ENCODE assay signal across 12 cellular contexts in the genomic region with DNA sequence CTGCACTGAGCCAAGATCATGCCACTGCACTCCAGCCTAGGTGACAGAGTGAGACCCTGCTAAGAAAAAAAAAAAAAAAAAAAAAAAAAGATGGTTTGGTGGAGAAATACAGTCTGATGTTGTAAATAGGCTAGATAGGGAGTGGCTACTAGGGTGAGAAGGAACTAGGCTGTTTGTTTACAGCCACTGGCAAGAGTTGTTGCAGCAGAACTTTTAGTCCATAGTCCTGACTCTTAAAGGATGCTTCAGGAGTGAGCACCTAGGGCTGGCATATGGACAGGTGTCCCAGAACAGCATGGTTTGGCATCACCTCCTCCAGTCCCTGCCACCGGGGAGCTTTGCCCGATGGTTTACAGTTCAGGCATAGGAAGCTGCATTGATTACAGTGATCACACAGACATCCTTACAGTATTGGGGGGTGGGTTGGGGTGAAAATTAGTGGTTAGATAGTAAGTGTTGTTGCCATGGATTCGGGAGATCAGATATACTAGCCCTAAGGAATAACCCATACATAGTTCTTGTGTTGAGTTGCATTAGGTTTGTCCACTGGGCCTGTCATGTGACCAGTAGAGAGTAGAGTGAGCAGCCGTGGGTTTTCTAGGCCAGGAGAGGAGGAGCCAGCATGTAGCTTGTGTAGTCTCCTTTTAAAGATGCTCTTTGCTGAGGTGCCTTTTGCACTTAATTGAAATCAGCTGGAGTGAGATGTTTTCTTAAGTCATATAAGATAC. TPM values are rescaled to one million over a fixed set of nuclear protein-coding genes. Genes with fewer than 3 reads are reported as not detected.
DNase-seq lines count a peak whose midpoint lies in the region; TF ChIP-seq lines count a peak whose summit lies in the region.
"Had no signal": no experiment of that assay in that cellular context is flagged by ENCODE, and none has a peak within 500 bp of the region (broad histone marks: within the 10 kb centered on the region; RNA-seq: fewer than 3 reads in every experiment).

No MANE protein-coding gene starts in this region.

- H3K36me3 ChIP-seq in SK-N-SH (replicated peaks in 1 of 2; ENCODE audit: control insufficient read depth in 1 of 2, insufficient read depth in 2 of 2, low read length in 1 of 2) (peaks cover 30 to 31% of the 10 kb centered on the region in 2 experiments), neutrophil (peaks cover 39% of the 10 kb centered on the region), BE2C (peaks cover 22% of the 10 kb centered on the region)

- no peak for TF ChIP-seq RAD21 in SK-N-SH (IDR thresholded peaks at IDR 0.05; ENCODE audit: low read length)

- in situ Hi-C loops in G401 (cut with HindIII; ENCODE audit: low sequenced_read_pairs), result no loop called here

- H3K9me2 ChIP-seq in SK-N-SH, result no peaks in the 10 kb centered on the region

- no peak overlapping the region for H3K4me3 ChIP-seq in SK-N-SH (ENCODE audit: low read depth in 2 of 2, low read length in 1 of 2)
- no peak overlapping the region for H3K4me3 ChIP-seq in neutrophil (ENCODE audit: low read depth in 1 of 2, low read length in 1 of 2)
- H3K4me3 ChIP-seq in BE2C (ENCODE audit: low read depth, low read length), result no peak overlapping the region
- H3K4me3 ChIP-seq: SJCRH30 had no signal

- no peaks in the 10 kb centered on the region for H3K36me3 Mint-ChIP-seq in glutamatergic neuron (ENCODE audit: unreplicated experiment)

- H3K9me3 Mint-ChIP-seq in glutamatergic neuron (ENCODE audit: unreplicated experiment), result no peaks in the 10 kb centered on the region
- H3K9me3 Mint-ChIP-seq: activated CD4-positive, alpha-beta T cell treated with anti-CD3 and anti-CD28 coated beads, Interleukin-2, amount 10 ng/mL, durations not matched to agents 24 days and 14 days had no signal

- H3K79me2 ChIP-seq in SK-N-SH (ENCODE audit: insufficient read depth), result peaks cover 65% of the 10 kb centered on the region; the same call in 1 of the 2 replicates

- DNase-seq in G401 (ENCODE audit: low spot score) (peak; percentile 80), SK-N-SH (no peak), glutamatergic neuron (no peak), Kasumi-1 (lab: John Stamatoyannopoulos, UW) (no peak), ureter (ENCODE audit: low spot score) (no peak), BE2C (no peak), NCI-H1105 (lab: John Stamatoyannopoulos, UW) (no peak)
- DNase-seq: activated CD4-positive, alpha-beta T cell treated with anti-CD3 and anti-CD28 coated beads, Interleukin-2, amount 10 ng/mL, durations not matched to agents 24 days and 14 days; NCI-H146; NCI-H446 treated with DMSO at 0.1 percent for 48 hours had no signal

- H3K4me2 ChIP-seq in SK-N-SH, result no peak overlapping the region

- H3K4me3 Mint-ChIP-seq in glutamatergic neuron (ENCODE audit: unreplicated experiment), result peak overlapping the region; percentile 26
- H3K4me3 Mint-ChIP-seq: activated CD4-positive, alpha-beta T cell treated with anti-CD3 and anti-CD28 coated beads, Interleukin-2, amount 10 ng/mL, durations not matched to agents 24 days and 14 days had no signal

- H3K27me3 Mint-ChIP-seq in glutamatergic neuron (ENCODE audit: unreplicated experiment), result no peaks in the 10 kb centered on the region
- H3K27me3 Mint-ChIP-seq: activated CD4-positive, alpha-beta T cell treated with anti-CD3 and anti-CD28 coated beads, Interleukin-2, amount 10 ng/mL, durations not matched to agents 24 days and 14 days had no signal

- H3K27me3 ChIP-seq in SK-N-SH (ENCODE audit: insufficient read depth) (no peaks in the 10 kb centered on the region), neutrophil (no peaks in the 10 kb centered on the region), BE2C (no peaks in the 10 kb centered on the region)
- H3K27me3 ChIP-seq: SJCRH30 had no signal

- no peaks in the 10 kb centered on the region; a peak in 1 of 4 replicates for H3K4me1 ChIP-seq in SK-N-SH (ENCODE audit: control insufficient read depth in 1 of 2, insufficient read depth in 2 of 2, low read depth in 1 of 2, low read length in 1 of 2)
- H3K4me1 ChIP-seq in neutrophil (ENCODE audit: control insufficient read depth in 1 of 2, insufficient read depth in 1 of 2, low read depth in 1 of 2, low read length in 1 of 2), result peaks cover 32 to 40% of the 10 kb centered on the region in 2 experiments
- H3K4me1 ChIP-seq in BE2C, result peaks cover 3% of the 10 kb centered on the region; the same call in 1 of the 2 replicates
- H3K4me1 ChIP-seq: SJCRH30 had no signal

- peaks cover 10% of the 10 kb centered on the region; the same call in 1 of the 2 replicates for H4K20me1 ChIP-seq in SK-N-SH (ENCODE audit: insufficient read depth)

- H3K27ac Mint-ChIP-seq in glutamatergic neuron (ENCODE audit: unreplicated experiment), result peak overlapping the region; percentile 59
- H3K27ac Mint-ChIP-seq: activated CD4-positive, alpha-beta T cell treated with anti-CD3 and anti-CD28 coated beads, Interleukin-2, amount 10 ng/mL, durations not matched to agents 24 days and 14 days had no signal

- peaks cover 12% of the 10 kb centered on the region for H3F3A ChIP-seq in SK-N-SH (replicated peaks; ENCODE audit: insufficient read depth)

- H3K27ac ChIP-seq in SK-N-SH (ENCODE audit: low read depth in 2 of 2, low read length in 1 of 2) (no peak overlapping the region), neutrophil (peak overlapping the region; percentile 85)
- H3K27ac ChIP-seq: SJCRH30 had no signal

- H3K9me3 ChIP-seq in SK-N-SH, result no peaks in the 10 kb centered on the region
- no peaks in the 10 kb centered on the region for H3K9me3 ChIP-seq in neutrophil
- no peaks in the 10 kb centered on the region for H3K9me3 ChIP-seq in BE2C
- H3K9me3 ChIP-seq: SJCRH30 had no signal

- POLR2A ChIA-PET in SK-N-SH (lab: Yijun Ruan, JAX), result no interaction called here

- no peak overlapping the region for H3K9ac ChIP-seq in SK-N-SH

- H2AFZ ChIP-seq in SK-N-SH (ENCODE audit: low read depth), result no peak overlapping the region

- TF ChIP-seq CTCF in SK-N-SH (IDR thresholded peaks at IDR 0.05) (no peak), glutamatergic neuron (IDR thresholded peaks at IDR 0.05; ENCODE audit: partially characterized antibody, unreplicated experiment) (no peak), neutrophil (IDR thresholded peaks at IDR 0.05) (no peak), BE2C (IDR thresholded peaks at IDR 0.05; ENCODE audit: low read depth, low read length) (no peak)

- 87% methylated on average over 4 of the region's 4 CpGs for WGBS in SK-N-SH (ENCODE audit: low lambda C conversion rate)

- CTCF ChIA-PET in SK-N-SH (lab: Yijun Ruan, JAX), result interaction anchor here (1.3 to 1.4 kb wide), 2 partner anchors 15 to 84 kb away, joined by 4 to 6 read pairs; no protein-coding TSS in a partner anchor

- H3K4me1 Mint-ChIP-seq in glutamatergic neuron (ENCODE audit: low read depth, unreplicated experiment), result peaks cover 13% of the 10 kb centered on the region

- no peak for TF ChIP-seq EP300 in SK-N-SH (IDR thresholded peaks at IDR 0.05; ENCODE audit: borderline replicate concordance in 1 of 2, low read depth in 1 of 2, low read length in 1 of 2)

TF ChIP-seq in SK-N-SH, 30 proteins besides CTCF, POLR2A, EP300 and RAD21:
- TF ChIP-seq FOXJ3 (CRISPR knock-in tag; IDR thresholded peaks at IDR 0.05) (no peak), NFIC (IDR thresholded peaks at IDR 0.05; ENCODE audit: borderline replicate concordance) (no peak), RXRA (IDR thresholded peaks at IDR 0.05; ENCODE audit: borderline replicate concordance, low read depth) (no peak), ELF1 (IDR thresholded peaks at IDR 0.05) (no peak), TCF12 (IDR thresholded peaks at IDR 0.05) (no peak), RCOR1 (IDR thresholded peaks at IDR 0.05; ENCODE audit: low read length) (no peak), MXI1 (IDR thresholded peaks at IDR 0.05; ENCODE audit: low read depth, low read length) (no peak)
- TF ChIP-seq, protein P1, sequence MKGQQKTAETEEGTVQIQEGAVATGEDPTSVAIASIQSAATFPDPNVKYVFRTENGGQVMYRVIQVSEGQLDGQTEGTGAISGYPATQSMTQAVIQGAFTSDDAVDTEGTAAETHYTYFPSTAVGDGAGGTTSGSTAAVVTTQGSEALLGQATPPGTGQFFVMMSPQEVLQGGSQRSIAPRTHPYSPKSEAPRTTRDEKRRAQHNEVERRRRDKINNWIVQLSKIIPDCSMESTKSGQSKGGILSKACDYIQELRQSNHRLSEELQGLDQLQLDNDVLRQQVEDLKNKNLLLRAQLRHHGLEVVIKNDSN (IDR thresholded peaks at IDR 0.05; ENCODE audit: borderline replicate concordance, low read depth), result peak; percentile 42; the same call in 1 of the 2 replicates
- TF ChIP-seq, protein P2, sequence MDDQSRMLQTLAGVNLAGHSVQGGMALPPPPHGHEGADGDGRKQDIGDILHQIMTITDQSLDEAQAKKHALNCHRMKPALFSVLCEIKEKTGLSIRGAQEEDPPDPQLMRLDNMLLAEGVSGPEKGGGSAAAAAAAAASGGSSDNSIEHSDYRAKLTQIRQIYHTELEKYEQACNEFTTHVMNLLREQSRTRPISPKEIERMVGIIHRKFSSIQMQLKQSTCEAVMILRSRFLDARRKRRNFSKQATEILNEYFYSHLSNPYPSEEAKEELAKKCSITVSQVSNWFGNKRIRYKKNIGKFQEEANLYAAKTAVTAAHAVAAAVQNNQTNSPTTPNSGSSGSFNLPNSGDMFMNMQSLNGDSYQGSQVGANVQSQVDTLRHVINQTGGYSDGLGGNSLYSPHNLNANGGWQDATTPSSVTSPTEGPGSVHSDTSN (IDR thresholded peaks at IDR 0.05), result no peak
TF ChIP-seq in SK-N-SH: peak in this region for 1.

RNA-seq across cellular contexts. Expression of a gene that starts 35.9 kb away (rescaled TPM):
- total RNA-seq in G401 (2014; rRNA removed; shearing (Covaris generic)), result 15.0 and 17.3 TPM in 2 replicates
- polyA plus RNA-seq in SK-N-SH (2012; rRNA removed), result 6.2 and 8.1 TPM in 2 replicates
- 8.8 and 9.4 TPM in 2 replicates for polyA plus RNA-seq in SK-N-SH (2012; cell fraction: cytosol; rRNA removed)
- polyA plus RNA-seq in SK-N-SH (2012; cell fraction: nucleus; rRNA removed), result 4.9 and 8.8 TPM in 2 replicates
- total RNA-seq in glutamatergic neuron (ENCODE audit: unreplicated experiment) (28.9 TPM), ureter (26.3 TPM)
- polyA plus RNA-seq in BE2C (2012; ENCODE audit: insufficient read depth, insufficient read length, low read depth), result 19.4 TPM
